In the genomic region with DNA sequence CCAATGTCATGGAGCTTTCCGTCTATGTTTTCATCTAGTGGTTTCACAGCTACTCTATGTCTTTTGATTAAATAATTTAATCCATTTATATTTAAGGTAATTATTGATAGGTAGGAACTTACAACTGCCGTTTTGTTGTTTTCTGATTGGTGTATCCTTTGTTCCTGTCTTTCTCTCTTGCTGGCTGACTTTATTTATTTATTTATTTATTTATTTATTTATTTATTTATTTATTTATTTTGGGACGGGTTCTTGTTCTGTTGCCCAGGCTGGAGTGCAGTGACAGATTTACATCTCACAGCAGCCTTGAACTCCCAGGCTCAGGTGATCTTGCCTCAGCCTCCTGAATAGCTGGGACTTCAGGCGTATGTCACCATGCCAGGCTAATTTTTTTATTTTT, we compare ENCODE assay signal across 8 cellular contexts.
"Had no signal": no experiment of that assay in that cellular context is flagged by ENCODE, and none has a peak within 500 bp of the region (broad histone marks: within the 10 kb centered on the region; RNA-seq: fewer than 3 reads in every experiment).

No MANE protein-coding gene starts in this region.

- H3K4me2 ChIP-seq: KMS-11 had no signal

- H3K27ac ChIP-seq: HL-60, KMS-11 had no signal

- FAIRE-seq: HepG2, HTR-8/SVneo, K562 had no signal

- ATAC-seq: HepG2, K562 had no signal

- DNase-seq: IMR-90, KBM-7, KG1 had no signal

- H3K4me3 ChIP-seq: K562 had no signal
